In genomic region chr10:576130-576465, GRCh38 we compare ENCODE assay signal across 18 cellular contexts.
A peak's percentile ranks its signal among the peaks of the same experiment; 100 is the strongest.
DNase-seq lines count a peak whose midpoint lies in the region; ATAC-seq, FAIRE-seq and TF ChIP-seq lines count a peak whose summit lies in the region.
"Had no signal": no experiment of that assay in that cellular context is flagged by ENCODE, and none has a peak within 500 bp of the region (broad histone marks: within the 10 kb centered on the region; RNA-seq: fewer than 3 reads in every experiment).

No MANE protein-coding gene starts in this region.

- H3K36me3 ChIP-seq in BLaER1: peaks cover 1% of the 10 kb centered on the region; the same call in 1 of the 2 replicates
- H3K36me3 ChIP-seq in adipocyte (ENCODE audit: control insufficient read depth, insufficient read depth, low read length, severe bottlenecking): no peaks in the 10 kb centered on the region
- no peaks in the 10 kb centered on the region for H3K36me3 ChIP-seq in pancreas
- H3K36me3 ChIP-seq: transverse colon had no signal

- TF ChIP-seq CTCF in foreskin fibroblast (IDR thresholded peaks at IDR 0.05; ENCODE audit: low read depth, low read length) (no peak), pancreas (IDR thresholded peaks at IDR 0.05) (no peak)

- no peak for FAIRE-seq in pancreas (lab: Jason Lieb, UNC)
- FAIRE-seq: colon, TTC549 had no signal

- no peak for DNase-seq in adipocyte (ENCODE audit: low read depth)
- DNase-seq in foreskin fibroblast: peak; percentile 28 to 40
- no peak for DNase-seq in pancreas
- no peak for DNase-seq in pons (ENCODE audit: low spot score)
- DNase-seq: activated CD4-positive, alpha-beta memory T cell treated with anti-CD3 and anti-CD28 coated beads for 36 hours; CD8-positive, alpha-beta memory T cell; GOT3; NCI-H146; stimulated activated CD4-positive, alpha-beta T cell treated with anti-CD3 and anti-CD28 coated beads, Interleukin-4, amount 100 ng/mL, for 24 hours; transverse colon had no signal

- H3K27me3 ChIP-seq in BLaER1 (no peaks in the 10 kb centered on the region), adipocyte (replicated peaks; ENCODE audit: control insufficient read depth, insufficient read depth, low read length) (no peaks in the 10 kb centered on the region), pancreas (no peaks in the 10 kb centered on the region)
- H3K27me3 ChIP-seq: transverse colon had no signal

- 70 to 80% methylated on average over 10 of the region's 10 CpGs for WGBS in pancreas, 2 donors

- ATAC-seq in pancreas: peak in 3 of 4 donors; percentile 14 to 34 (median 27)
- ATAC-seq in HG03521 (IDR thresholded peaks at IDR 0.05; ENCODE audit: unreplicated experiment): no peak
- ATAC-seq in GM18909 (IDR thresholded peaks at IDR 0.05; ENCODE audit: poor library complexity, unreplicated experiment): no peak
- ATAC-seq in GM18505 (IDR thresholded peaks at IDR 0.05; ENCODE audit: unreplicated experiment): no peak
- ATAC-seq: natural killer cell treated with Interleukin-12 subunit alpha and Interleukin-12 subunit beta and Interleukin-15 and Interleukin-18, amount 100 ng/mL, for 72 hours had no signal

- intact Hi-C loops in pancreas (cut with DNase I): no loop called here

- H3K9me3 ChIP-seq in BLaER1 (peaks cover 12% of the 10 kb centered on the region), adipocyte (ENCODE audit: control insufficient read depth, low read length) (no peaks in the 10 kb centered on the region), pancreas (no peaks in the 10 kb centered on the region)
- H3K9me3 ChIP-seq: transverse colon had no signal

- H3K4me3 ChIP-seq in BLaER1: no peak overlapping the region
- H3K4me3 ChIP-seq in adipocyte (ENCODE audit: low read length): peak overlapping the region; percentile 27
- H3K4me3 ChIP-seq in foreskin fibroblast (ENCODE audit: low read depth in 1 of 2, low read length in 2 of 2): no peak overlapping the region
- H3K4me3 ChIP-seq in pancreas: no peak overlapping the region
- H3K4me3 ChIP-seq: SK-N-MC, transverse colon had no signal

- no peak for TF ChIP-seq POLR2A in GM18505 (IDR thresholded peaks at IDR 0.05; ENCODE audit: borderline replicate concordance, extremely low read depth, insufficient read depth, insufficient read length)

- H3K9ac ChIP-seq in BLaER1 (no peak overlapping the region), adipocyte (ENCODE audit: low read length) (no peak overlapping the region)

- H4K20me1 ChIP-seq in BLaER1: peaks cover 100% of the 10 kb centered on the region

- H3K4me2 ChIP-seq in BLaER1: peak overlapping the region; percentile 64

- H3K27ac ChIP-seq in BLaER1 (no peak overlapping the region), pancreas (no peak overlapping the region)
- H3K27ac ChIP-seq: SK-N-MC, transverse colon had no signal

- H3K4me1 ChIP-seq in BLaER1 (peaks cover 23% of the 10 kb centered on the region), adipocyte (ENCODE audit: control insufficient read depth, insufficient read depth, low read length) (peaks cover 34% of the 10 kb centered on the region), pancreas (peaks cover 0 to 6% (median 4%) of the 10 kb centered on the region in 3 donors)

Comparison
In these comparisons a context has a peak if more than half of its experiments do, and no peak if none do; other contexts are left out.
1. DNase-seq: peak in foreskin fibroblast (2 of 2); none in adipocyte (single experiment), pancreas (0 of 6) and pons (single experiment).
2. ATAC-seq: peak in pancreas (3 of 4); none in HG03521 (single experiment), GM18909 (single experiment) and GM18505 (single experiment).